In the genomic region with DNA sequence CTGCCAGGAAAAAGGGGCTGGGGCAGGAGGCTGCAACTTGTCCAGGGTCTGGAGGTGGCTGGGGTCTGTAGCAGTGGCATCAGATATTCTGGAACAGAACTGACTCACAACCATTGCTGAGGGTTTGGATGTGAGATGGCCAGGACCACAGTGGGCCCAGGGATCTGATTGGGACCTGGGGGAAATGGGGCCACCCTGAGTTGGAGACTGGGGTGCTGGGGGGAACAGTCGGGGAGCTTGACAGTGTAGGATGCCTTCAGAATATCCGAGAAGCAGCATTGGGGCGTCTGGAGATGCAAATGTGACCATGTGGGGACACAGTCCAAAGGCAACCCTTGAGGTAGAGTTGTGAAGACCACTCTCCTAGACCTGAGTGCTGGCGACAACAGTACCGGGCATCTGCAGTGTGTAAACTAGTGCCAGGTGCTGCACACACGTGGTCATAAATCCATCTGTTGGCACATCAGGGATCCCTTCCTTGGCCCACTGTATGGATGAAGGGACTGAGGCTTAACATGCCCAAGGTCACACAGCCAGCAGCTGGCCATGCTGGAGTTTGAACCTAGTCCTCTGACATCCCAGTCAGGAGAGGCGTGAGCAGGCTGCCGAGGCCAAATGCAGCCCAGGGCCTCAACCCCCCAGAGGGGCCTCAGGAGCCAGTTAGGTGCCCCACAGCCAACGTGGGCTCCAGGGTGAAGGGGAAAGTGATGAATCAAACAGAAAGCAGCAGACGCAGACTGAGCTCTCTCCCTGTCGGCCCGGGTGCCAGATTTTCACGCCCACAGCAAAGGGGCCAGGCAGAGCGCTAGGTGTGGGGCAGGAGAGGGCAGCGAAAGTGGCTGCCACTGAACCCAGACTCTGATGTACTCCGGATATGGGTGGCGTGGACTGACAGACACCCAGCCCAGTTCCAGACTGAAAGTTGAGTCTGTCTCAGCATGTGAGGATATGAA, we compare ENCODE assay signal across 1 cellular context.
TF ChIP-seq lines count a peak whose summit lies in the region.

No MANE protein-coding gene starts in this region.

TF ChIP-seq in HepG2, 621 proteins besides CTCF, POLR2A, EP300 and RAD21 (continued from another document and continues in another):
- TF ChIP-seq, protein P1, sequence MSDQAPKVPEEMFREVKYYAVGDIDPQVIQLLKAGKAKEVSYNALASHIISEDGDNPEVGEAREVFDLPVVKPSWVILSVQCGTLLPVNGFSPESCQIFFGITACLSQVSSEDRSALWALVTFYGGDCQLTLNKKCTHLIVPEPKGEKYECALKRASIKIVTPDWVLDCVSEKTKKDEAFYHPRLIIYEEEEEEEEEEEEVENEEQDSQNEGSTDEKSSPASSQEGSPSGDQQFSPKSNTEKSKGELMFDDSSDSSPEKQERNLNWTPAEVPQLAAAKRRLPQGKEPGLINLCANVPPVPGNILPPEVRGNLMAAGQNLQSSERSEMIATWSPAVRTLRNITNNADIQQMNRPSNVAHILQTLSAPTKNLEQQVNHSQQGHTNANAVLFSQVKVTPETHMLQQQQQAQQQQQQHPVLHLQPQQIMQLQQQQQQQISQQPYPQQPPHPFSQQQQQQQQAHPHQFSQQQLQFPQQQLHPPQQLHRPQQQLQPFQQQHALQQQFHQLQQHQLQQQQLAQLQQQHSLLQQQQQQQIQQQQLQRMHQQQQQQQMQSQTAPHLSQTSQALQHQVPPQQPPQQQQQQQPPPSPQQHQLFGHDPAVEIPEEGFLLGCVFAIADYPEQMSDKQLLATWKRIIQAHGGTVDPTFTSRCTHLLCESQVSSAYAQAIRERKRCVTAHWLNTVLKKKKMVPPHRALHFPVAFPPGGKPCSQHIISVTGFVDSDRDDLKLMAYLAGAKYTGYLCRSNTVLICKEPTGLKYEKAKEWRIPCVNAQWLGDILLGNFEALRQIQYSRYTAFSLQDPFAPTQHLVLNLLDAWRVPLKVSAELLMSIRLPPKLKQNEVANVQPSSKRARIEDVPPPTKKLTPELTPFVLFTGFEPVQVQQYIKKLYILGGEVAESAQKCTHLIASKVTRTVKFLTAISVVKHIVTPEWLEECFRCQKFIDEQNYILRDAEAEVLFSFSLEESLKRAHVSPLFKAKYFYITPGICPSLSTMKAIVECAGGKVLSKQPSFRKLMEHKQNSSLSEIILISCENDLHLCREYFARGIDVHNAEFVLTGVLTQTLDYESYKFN (CRISPR knock-in tag; conservative IDR thresholded peaks at IDR 0.05) = peak; percentile 88
- TF ChIP-seq ZNF768 (CRISPR knock-in tag; IDR thresholded peaks at IDR 0.05) (peak; percentile 86), NKX3-1 (CRISPR knock-in tag; IDR thresholded peaks at IDR 0.05) (no peak), ZNF12 (CRISPR knock-in tag; IDR thresholded peaks at IDR 0.05) (0 out of 2 replicates have a peak, but pooled peaks have one; percentile 32), SMARCC2 (IDR thresholded peaks at IDR 0.05) (no peak), ZNF737 (CRISPR knock-in tag; IDR thresholded peaks at IDR 0.05; ENCODE audit: borderline replicate concordance) (peak; percentile 16; the same call in 1 of the 2 replicates), ZNF3 (CRISPR knock-in tag; IDR thresholded peaks at IDR 0.05) (0 out of 2 replicates have a peak, but pooled peaks have one; percentile 34), ZNF333 (CRISPR knock-in tag; IDR thresholded peaks at IDR 0.05; ENCODE audit: borderline replicate concordance) (no peak), CBFB (CRISPR knock-in tag; IDR thresholded peaks at IDR 0.05) (no peak), RXRB (CRISPR knock-in tag; IDR thresholded peaks at IDR 0.05; ENCODE audit: borderline replicate concordance) (peak; percentile 68), ARNTL (CRISPR knock-in tag; IDR thresholded peaks at IDR 0.05) (peak; percentile 13; the same call in 1 of the 2 replicates), PPARG (CRISPR knock-in tag; conservative IDR thresholded peaks at IDR 0.05) (0 out of 2 replicates have a peak, but pooled peaks have one; percentile 15), DMAP1 (CRISPR knock-in tag; IDR thresholded peaks at IDR 0.05) (no peak)
- TF ChIP-seq, protein P2, sequence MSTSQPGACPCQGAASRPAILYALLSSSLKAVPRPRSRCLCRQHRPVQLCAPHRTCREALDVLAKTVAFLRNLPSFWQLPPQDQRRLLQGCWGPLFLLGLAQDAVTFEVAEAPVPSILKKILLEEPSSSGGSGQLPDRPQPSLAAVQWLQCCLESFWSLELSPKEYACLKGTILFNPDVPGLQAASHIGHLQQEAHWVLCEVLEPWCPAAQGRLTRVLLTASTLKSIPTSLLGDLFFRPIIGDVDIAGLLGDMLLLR (CRISPR knock-in tag; IDR thresholded peaks at IDR 0.05) = peak; percentile 26; the same call in 1 of the 2 replicates
- TF ChIP-seq, protein P3, sequence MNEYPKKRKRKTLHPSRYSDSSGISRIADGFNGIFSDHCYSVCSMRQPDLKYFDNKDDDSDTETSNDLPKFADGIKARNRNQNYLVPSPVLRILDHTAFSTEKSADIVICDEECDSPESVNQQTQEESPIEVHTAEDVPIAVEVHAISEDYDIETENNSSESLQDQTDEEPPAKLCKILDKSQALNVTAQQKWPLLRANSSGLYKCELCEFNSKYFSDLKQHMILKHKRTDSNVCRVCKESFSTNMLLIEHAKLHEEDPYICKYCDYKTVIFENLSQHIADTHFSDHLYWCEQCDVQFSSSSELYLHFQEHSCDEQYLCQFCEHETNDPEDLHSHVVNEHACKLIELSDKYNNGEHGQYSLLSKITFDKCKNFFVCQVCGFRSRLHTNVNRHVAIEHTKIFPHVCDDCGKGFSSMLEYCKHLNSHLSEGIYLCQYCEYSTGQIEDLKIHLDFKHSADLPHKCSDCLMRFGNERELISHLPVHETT (CRISPR knock-in tag; conservative IDR thresholded peaks at IDR 0.05) = no peak
- TF ChIP-seq, protein P4, sequence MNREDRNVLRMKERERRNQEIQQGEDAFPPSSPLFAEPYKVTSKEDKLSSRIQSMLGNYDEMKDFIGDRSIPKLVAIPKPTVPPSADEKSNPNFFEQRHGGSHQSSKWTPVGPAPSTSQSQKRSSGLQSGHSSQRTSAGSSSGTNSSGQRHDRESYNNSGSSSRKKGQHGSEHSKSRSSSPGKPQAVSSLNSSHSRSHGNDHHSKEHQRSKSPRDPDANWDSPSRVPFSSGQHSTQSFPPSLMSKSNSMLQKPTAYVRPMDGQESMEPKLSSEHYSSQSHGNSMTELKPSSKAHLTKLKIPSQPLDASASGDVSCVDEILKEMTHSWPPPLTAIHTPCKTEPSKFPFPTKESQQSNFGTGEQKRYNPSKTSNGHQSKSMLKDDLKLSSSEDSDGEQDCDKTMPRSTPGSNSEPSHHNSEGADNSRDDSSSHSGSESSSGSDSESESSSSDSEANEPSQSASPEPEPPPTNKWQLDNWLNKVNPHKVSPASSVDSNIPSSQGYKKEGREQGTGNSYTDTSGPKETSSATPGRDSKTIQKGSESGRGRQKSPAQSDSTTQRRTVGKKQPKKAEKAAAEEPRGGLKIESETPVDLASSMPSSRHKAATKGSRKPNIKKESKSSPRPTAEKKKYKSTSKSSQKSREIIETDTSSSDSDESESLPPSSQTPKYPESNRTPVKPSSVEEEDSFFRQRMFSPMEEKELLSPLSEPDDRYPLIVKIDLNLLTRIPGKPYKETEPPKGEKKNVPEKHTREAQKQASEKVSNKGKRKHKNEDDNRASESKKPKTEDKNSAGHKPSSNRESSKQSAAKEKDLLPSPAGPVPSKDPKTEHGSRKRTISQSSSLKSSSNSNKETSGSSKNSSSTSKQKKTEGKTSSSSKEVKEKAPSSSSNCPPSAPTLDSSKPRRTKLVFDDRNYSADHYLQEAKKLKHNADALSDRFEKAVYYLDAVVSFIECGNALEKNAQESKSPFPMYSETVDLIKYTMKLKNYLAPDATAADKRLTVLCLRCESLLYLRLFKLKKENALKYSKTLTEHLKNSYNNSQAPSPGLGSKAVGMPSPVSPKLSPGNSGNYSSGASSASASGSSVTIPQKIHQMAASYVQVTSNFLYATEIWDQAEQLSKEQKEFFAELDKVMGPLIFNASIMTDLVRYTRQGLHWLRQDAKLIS (CRISPR knock-in tag; IDR thresholded peaks at IDR 0.05) = 0 out of 2 replicates have a peak, but pooled peaks have one; percentile 53
- TF ChIP-seq, protein P5, sequence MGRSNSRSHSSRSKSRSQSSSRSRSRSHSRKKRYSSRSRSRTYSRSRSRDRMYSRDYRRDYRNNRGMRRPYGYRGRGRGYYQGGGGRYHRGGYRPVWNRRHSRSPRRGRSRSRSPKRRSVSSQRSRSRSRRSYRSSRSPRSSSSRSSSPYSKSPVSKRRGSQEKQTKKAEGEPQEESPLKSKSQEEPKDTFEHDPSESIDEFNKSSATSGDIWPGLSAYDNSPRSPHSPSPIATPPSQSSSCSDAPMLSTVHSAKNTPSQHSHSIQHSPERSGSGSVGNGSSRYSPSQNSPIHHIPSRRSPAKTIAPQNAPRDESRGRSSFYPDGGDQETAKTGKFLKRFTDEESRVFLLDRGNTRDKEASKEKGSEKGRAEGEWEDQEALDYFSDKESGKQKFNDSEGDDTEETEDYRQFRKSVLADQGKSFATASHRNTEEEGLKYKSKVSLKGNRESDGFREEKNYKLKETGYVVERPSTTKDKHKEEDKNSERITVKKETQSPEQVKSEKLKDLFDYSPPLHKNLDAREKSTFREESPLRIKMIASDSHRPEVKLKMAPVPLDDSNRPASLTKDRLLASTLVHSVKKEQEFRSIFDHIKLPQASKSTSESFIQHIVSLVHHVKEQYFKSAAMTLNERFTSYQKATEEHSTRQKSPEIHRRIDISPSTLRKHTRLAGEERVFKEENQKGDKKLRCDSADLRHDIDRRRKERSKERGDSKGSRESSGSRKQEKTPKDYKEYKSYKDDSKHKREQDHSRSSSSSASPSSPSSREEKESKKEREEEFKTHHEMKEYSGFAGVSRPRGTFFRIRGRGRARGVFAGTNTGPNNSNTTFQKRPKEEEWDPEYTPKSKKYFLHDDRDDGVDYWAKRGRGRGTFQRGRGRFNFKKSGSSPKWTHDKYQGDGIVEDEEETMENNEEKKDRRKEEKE (IDR thresholded peaks at IDR 0.05) = no peak
- TF ChIP-seq, protein P6, sequence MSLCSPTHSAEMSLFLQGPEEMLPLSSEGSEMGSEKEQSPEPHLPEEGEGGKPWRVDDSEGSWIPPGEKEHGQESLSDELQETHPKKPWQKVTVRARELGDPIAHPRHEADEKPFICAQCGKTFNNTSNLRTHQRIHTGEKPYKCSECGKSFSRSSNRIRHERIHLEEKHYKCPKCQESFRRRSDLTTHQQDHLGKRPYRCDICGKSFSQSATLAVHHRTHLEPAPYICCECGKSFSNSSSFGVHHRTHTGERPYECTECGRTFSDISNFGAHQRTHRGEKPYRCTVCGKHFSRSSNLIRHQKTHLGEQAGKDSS (CRISPR knock-in tag; IDR thresholded peaks at IDR 0.05; ENCODE audit: borderline replicate concordance, low read depth) = peak; percentile 68; the same call in 1 of the 2 replicates
- TF ChIP-seq, protein P7, sequence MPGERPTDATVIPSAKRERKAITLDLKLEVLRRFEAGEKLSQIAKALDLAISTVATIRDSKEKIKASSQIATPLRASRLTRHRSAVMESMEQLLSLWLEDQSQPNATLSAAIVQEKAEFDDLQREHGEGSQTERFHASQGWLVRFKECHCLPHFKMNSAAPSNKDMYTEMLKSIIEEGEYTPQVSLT (CRISPR knock-in tag; IDR thresholded peaks at IDR 0.05; ENCODE audit: borderline replicate concordance, low read depth) = no peak
- TF ChIP-seq, protein P8, sequence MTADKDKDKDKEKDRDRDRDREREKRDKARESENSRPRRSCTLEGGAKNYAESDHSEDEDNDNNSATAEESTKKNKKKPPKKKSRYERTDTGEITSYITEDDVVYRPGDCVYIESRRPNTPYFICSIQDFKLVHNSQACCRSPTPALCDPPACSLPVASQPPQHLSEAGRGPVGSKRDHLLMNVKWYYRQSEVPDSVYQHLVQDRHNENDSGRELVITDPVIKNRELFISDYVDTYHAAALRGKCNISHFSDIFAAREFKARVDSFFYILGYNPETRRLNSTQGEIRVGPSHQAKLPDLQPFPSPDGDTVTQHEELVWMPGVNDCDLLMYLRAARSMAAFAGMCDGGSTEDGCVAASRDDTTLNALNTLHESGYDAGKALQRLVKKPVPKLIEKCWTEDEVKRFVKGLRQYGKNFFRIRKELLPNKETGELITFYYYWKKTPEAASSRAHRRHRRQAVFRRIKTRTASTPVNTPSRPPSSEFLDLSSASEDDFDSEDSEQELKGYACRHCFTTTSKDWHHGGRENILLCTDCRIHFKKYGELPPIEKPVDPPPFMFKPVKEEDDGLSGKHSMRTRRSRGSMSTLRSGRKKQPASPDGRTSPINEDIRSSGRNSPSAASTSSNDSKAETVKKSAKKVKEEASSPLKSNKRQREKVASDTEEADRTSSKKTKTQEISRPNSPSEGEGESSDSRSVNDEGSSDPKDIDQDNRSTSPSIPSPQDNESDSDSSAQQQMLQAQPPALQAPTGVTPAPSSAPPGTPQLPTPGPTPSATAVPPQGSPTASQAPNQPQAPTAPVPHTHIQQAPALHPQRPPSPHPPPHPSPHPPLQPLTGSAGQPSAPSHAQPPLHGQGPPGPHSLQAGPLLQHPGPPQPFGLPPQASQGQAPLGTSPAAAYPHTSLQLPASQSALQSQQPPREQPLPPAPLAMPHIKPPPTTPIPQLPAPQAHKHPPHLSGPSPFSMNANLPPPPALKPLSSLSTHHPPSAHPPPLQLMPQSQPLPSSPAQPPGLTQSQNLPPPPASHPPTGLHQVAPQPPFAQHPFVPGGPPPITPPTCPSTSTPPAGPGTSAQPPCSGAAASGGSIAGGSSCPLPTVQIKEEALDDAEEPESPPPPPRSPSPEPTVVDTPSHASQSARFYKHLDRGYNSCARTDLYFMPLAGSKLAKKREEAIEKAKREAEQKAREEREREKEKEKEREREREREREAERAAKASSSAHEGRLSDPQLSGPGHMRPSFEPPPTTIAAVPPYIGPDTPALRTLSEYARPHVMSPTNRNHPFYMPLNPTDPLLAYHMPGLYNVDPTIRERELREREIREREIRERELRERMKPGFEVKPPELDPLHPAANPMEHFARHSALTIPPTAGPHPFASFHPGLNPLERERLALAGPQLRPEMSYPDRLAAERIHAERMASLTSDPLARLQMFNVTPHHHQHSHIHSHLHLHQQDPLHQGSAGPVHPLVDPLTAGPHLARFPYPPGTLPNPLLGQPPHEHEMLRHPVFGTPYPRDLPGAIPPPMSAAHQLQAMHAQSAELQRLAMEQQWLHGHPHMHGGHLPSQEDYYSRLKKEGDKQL (CRISPR knock-in tag; IDR thresholded peaks at IDR 0.05; ENCODE audit: low read depth) = no peak
- TF ChIP-seq, protein P9, sequence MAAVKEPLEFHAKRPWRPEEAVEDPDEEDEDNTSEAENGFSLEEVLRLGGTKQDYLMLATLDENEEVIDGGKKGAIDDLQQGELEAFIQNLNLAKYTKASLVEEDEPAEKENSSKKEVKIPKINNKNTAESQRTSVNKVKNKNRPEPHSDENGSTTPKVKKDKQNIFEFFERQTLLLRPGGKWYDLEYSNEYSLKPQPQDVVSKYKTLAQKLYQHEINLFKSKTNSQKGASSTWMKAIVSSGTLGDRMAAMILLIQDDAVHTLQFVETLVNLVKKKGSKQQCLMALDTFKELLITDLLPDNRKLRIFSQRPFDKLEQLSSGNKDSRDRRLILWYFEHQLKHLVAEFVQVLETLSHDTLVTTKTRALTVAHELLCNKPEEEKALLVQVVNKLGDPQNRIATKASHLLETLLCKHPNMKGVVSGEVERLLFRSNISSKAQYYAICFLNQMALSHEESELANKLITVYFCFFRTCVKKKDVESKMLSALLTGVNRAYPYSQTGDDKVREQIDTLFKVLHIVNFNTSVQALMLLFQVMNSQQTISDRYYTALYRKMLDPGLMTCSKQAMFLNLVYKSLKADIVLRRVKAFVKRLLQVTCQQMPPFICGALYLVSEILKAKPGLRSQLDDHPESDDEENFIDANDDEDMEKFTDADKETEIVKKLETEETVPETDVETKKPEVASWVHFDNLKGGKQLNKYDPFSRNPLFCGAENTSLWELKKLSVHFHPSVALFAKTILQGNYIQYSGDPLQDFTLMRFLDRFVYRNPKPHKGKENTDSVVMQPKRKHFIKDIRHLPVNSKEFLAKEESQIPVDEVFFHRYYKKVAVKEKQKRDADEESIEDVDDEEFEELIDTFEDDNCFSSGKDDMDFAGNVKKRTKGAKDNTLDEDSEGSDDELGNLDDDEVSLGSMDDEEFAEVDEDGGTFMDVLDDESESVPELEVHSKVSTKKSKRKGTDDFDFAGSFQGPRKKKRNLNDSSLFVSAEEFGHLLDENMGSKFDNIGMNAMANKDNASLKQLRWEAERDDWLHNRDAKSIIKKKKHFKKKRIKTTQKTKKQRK (IDR thresholded peaks at IDR 0.05; ENCODE audit: low read length) = no peak
- TF ChIP-seq, protein P10, sequence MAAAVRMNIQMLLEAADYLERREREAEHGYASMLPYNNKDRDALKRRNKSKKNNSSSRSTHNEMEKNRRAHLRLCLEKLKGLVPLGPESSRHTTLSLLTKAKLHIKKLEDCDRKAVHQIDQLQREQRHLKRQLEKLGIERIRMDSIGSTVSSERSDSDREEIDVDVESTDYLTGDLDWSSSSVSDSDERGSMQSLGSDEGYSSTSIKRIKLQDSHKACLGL (CRISPR knock-in tag; IDR thresholded peaks at IDR 0.05) = no peak
